Comparison of ENCODE assay signal across 17 cellular contexts in the genomic region with DNA sequence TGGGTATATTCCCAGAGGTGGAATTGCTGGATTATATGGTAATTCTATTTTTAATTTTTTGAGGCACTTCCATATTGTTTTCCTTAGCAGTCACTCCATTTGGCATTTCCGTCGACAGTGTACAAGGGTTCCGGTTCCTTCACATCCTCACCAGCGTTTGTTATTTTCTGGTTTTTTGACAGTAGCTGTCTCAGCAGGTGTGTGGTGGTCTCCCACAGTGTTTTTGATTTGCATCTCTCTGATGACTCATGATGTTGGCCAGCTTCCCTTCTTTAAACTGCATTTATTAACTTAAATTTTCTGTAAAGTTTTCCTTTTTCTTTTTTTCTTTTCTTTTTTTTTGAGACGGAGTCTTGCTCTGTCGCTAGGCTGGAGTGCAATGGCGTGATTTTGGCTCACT.
"Had no signal": no experiment of that assay in that cellular context is flagged by ENCODE, and none has a peak within 500 bp of the region (broad histone marks: within the 10 kb centered on the region; RNA-seq: fewer than 3 reads in every experiment).

No MANE protein-coding gene starts in this region.

- H3K27me3 ChIP-seq: colonic mucosa, transverse colon, vagina had no signal

- H3K9me3 ChIP-seq: colonic mucosa, left ventricle myocardium inferior, transverse colon, vagina had no signal

- DNase-seq: activated B cell treated with CpG ODN at 0.5 μM for 24 hours; activated CD4-positive, alpha-beta memory T cell treated with anti-CD3 and anti-CD28 coated beads for 36 hours; activated CD4-positive, alpha-beta T cell treated with anti-CD3 and anti-CD28 coated beads for 4 hours; activated gamma-delta T cell treated with Interleukin-2 at 50 U/mL for 16 hours; activated T-cell treated with anti-CD3 and anti-CD28 coated beads for 4 hours; colonic mucosa; erythroblast; foreskin melanocyte; left ventricle myocardium inferior; mammary epithelial cell; nephron progenitor cell; nucleus accumbens; stimulated activated CD4-positive, alpha-beta T cell treated with anti-CD3 and anti-CD28 coated beads, Interleukin-2, amount 100 ng/mL, for 24 hours; stimulated activated naive CD8-positive, alpha-beta T cell treated with anti-CD3 and anti-CD28 coated beads, Interleukin-15, Interleukin-2, amounts not matched to agents 100 U/mL and 50 U/mL, for 24 hours; transverse colon had no signal

- H3K27ac ChIP-seq: vagina had no signal

- ATAC-seq: activated naive CD4-positive, alpha-beta T cell treated with anti-CD3 and anti-CD28 coated beads, Interleukin-2, amount 50 U/mL, for 72 hours; stimulated activated naive CD8-positive, alpha-beta T cell treated with anti-CD3 and anti-CD28 coated beads, Interleukin-15, Interleukin-2, amounts not matched to agents 100 U/mL and 50 U/mL, for 24 hours had no signal

- H3K4me3 ChIP-seq: colonic mucosa, left ventricle myocardium inferior, transverse colon, vagina had no signal

- H3K36me3 ChIP-seq: colonic mucosa, left ventricle myocardium inferior, transverse colon, vagina had no signal
